13 cellular contexts compared by ENCODE assay signal in genomic region chr16:83648347-83648746, GRCh38.
A peak's percentile ranks its signal among the peaks of the same experiment; 100 is the strongest.
DNase-seq lines count a peak whose midpoint lies in the region; ATAC-seq lines count a peak whose summit lies in the region.
"Had no signal": no experiment of that assay in that cellular context is flagged by ENCODE, and none has a peak within 500 bp of the region (broad histone marks: within the 10 kb centered on the region; RNA-seq: fewer than 3 reads in every experiment).

No MANE protein-coding gene starts in this region.

- H4K8ac ChIP-seq in neuronal stem cell (ENCODE audit: low read depth, low read length), result no peak overlapping the region

- in situ Hi-C loops in ACHN (cut with HindIII; ENCODE audit: low pct_ligation_motif_present, low pct_unique_long_range_greater_than_20kb, low sequenced_read_pairs), result no loop called here

- no peak overlapping the region for H3K23ac ChIP-seq in neuronal stem cell (ENCODE audit: low read depth, low read length, poor library complexity)

- H3K27ac ChIP-seq in iPS-18a (ENCODE audit: low read length), result peak overlapping the region; percentile 40
- H3K27ac ChIP-seq in neuronal stem cell (replicated peaks; ENCODE audit: low read length), result no peak overlapping the region

- H3K27ac Mint-ChIP-seq in activated naive CD4-positive, alpha-beta T cell treated with anti-CD3 and anti-CD28 coated beads for 36 hours, result no peak overlapping the region
- H3K27ac Mint-ChIP-seq: B cell; CD4-positive, alpha-beta T cell had no signal

- no peak overlapping the region for H2BK12ac ChIP-seq in neuronal stem cell (ENCODE audit: low read length)

- H3K27me3 ChIP-seq in H7 (ENCODE audit: control insufficient read depth, insufficient read depth, low read length), result no peaks in the 10 kb centered on the region
- H3K27me3 ChIP-seq in iPS-18a (ENCODE audit: control insufficient read depth, insufficient read depth, low read length), result no peaks in the 10 kb centered on the region
- no peaks in the 10 kb centered on the region for H3K27me3 ChIP-seq in neuronal stem cell (ENCODE audit: control insufficient read depth in 3 of 3, insufficient read depth in 3 of 3, low read depth in 1 of 3, low read length in 3 of 3)

- H3K4me3 ChIP-seq in H7 (ENCODE audit: insufficient read depth, low read depth, low read length) (no peak overlapping the region), iPS-18a (ENCODE audit: low read length) (peak overlapping the region; percentile 10), neuronal stem cell (ENCODE audit: low read length in 2 of 2) (no peak overlapping the region)

- intact Hi-C loops in activated naive CD4-positive, alpha-beta T cell treated with anti-CD3 and anti-CD28 coated beads for 36 hours (cut with micrococcal nuclease), result no loop called here

- DNase-seq in H7, result peak; percentile 38
- peak; percentile 16 for DNase-seq in LHCN-M2 (ENCODE audit: low read depth)
- no peak for DNase-seq in neuronal stem cell (ENCODE audit: low spot score)
- DNase-seq in activated naive CD4-positive, alpha-beta T cell treated with anti-CD3 and anti-CD28 coated beads for 36 hours, result no peak
- no peak for DNase-seq in ACHN
- DNase-seq: C1 segment of cervical spinal cord; Calu3; CD4-positive, alpha-beta T cell; DMS 273 treated with DMSO at 0.1 percent for 48 hours; IMR-90 had no signal

- H3K27me3 Mint-ChIP-seq in activated naive CD4-positive, alpha-beta T cell treated with anti-CD3 and anti-CD28 coated beads for 36 hours (ENCODE audit: low read depth), result peaks cover 2% of the 10 kb centered on the region

- H3K9ac ChIP-seq in iPS-18a (ENCODE audit: low read length), result no peak overlapping the region
- no peak overlapping the region for H3K9ac ChIP-seq in neuronal stem cell (ENCODE audit: low read depth, low read length, poor library complexity)

- H3K9me3 ChIP-seq in iPS-18a (ENCODE audit: control insufficient read depth, low read depth, low read length) (no peaks in the 10 kb centered on the region), neuronal stem cell (replicated peaks in 1 of 2; ENCODE audit: control insufficient read depth in 2 of 2, insufficient read depth in 1 of 2, low read depth in 1 of 2, low read length in 2 of 2) (no peaks in the 10 kb centered on the region)

- H3K4ac ChIP-seq in neuronal stem cell (ENCODE audit: low read length), result no peak overlapping the region

- H2BK120ac ChIP-seq in neuronal stem cell (ENCODE audit: low read depth, low read length), result no peak overlapping the region

- no peaks in the 10 kb centered on the region for H3K79me1 ChIP-seq in neuronal stem cell (ENCODE audit: low read depth, low read length)

- peak overlapping the region; percentile 36 for H2AFZ ChIP-seq in neuronal stem cell (ENCODE audit: low read length)

- H2BK5ac ChIP-seq in neuronal stem cell (ENCODE audit: low read length), result no peak overlapping the region

- H3K9me3 Mint-ChIP-seq in activated naive CD4-positive, alpha-beta T cell treated with anti-CD3 and anti-CD28 coated beads for 36 hours, result peaks cover 1% of the 10 kb centered on the region
- H3K9me3 Mint-ChIP-seq: CD4-positive, alpha-beta T cell had no signal

- no peak overlapping the region for H3K4me2 ChIP-seq in neuronal stem cell (ENCODE audit: insufficient read depth, low read length, poor library complexity, severe bottlenecking)

- H2BK15ac ChIP-seq in neuronal stem cell (ENCODE audit: low read length), result no peak overlapping the region

- no peak overlapping the region for H3K14ac ChIP-seq in neuronal stem cell (ENCODE audit: low read length)

- no peak overlapping the region for H2AK5ac ChIP-seq in neuronal stem cell (ENCODE audit: low read depth, low read length)

- no peaks in the 10 kb centered on the region for H3K36me3 Mint-ChIP-seq in activated naive CD4-positive, alpha-beta T cell treated with anti-CD3 and anti-CD28 coated beads for 36 hours (ENCODE audit: low read depth)

- H3K4me1 ChIP-seq in iPS-18a (ENCODE audit: control insufficient read depth, low read depth, low read length) (peaks cover 21% of the 10 kb centered on the region), neuronal stem cell (ENCODE audit: control insufficient read depth in 2 of 2, insufficient read depth in 1 of 2, low read depth in 1 of 2, low read length in 2 of 2) (peaks cover 0 to 2% of the 10 kb centered on the region in 2 donors)

- CTCF ChIA-PET in activated naive CD4-positive, alpha-beta T cell treated with anti-CD3 and anti-CD28 coated beads for 36 hours (lab: Charles Lee), result no interaction called here

- no peak overlapping the region for H3K4me3 Mint-ChIP-seq in activated naive CD4-positive, alpha-beta T cell treated with anti-CD3 and anti-CD28 coated beads for 36 hours
- H3K4me3 Mint-ChIP-seq: B cell; CD4-positive, alpha-beta T cell had no signal

- no peak overlapping the region for H3K18ac ChIP-seq in neuronal stem cell (ENCODE audit: low read length)

- no peaks in the 10 kb centered on the region for H3K36me3 ChIP-seq in H7 (replicated peaks; ENCODE audit: control insufficient read depth, insufficient read depth, low read length)
- H3K36me3 ChIP-seq in iPS-18a (ENCODE audit: control insufficient read depth, low read depth, low read length), result no peaks in the 10 kb centered on the region
- H3K36me3 ChIP-seq in neuronal stem cell (replicated peaks in 1 of 2; ENCODE audit: control insufficient read depth in 2 of 2, insufficient read depth in 2 of 2, low read length in 2 of 2), result no peaks in the 10 kb centered on the region

- no peak overlapping the region for H4K91ac ChIP-seq in neuronal stem cell (ENCODE audit: low read depth, low read length, poor library complexity)

- no peak for ATAC-seq in HG03439 (IDR thresholded peaks at IDR 0.05; ENCODE audit: unreplicated experiment)

- WGBS in neuronal stem cell (ENCODE audit: extremely low coverage in 2 of 2, insufficient read length in 2 of 2, insufficient replicate concordance in 1 of 2), 2 donors, result no CpG with 5 or more reads among the region's 5 CpGs

- no peaks in the 10 kb centered on the region for H3K4me1 Mint-ChIP-seq in activated naive CD4-positive, alpha-beta T cell treated with anti-CD3 and anti-CD28 coated beads for 36 hours (ENCODE audit: low read depth)
- H3K4me1 Mint-ChIP-seq: B cell had no signal

Comparison
In these comparisons a context has a peak if more than half of its experiments do, and no peak if none do; other contexts are left out.
1. DNase-seq: peak in H7 (single experiment) and LHCN-M2 (single experiment); none in neuronal stem cell (single experiment), activated naive CD4-positive, alpha-beta T cell treated with anti-CD3 and anti-CD28 coated beads for 36 hours (single experiment) and ACHN (single experiment).